ENCODE assay signal across 30 cellular contexts in the genomic region with DNA sequence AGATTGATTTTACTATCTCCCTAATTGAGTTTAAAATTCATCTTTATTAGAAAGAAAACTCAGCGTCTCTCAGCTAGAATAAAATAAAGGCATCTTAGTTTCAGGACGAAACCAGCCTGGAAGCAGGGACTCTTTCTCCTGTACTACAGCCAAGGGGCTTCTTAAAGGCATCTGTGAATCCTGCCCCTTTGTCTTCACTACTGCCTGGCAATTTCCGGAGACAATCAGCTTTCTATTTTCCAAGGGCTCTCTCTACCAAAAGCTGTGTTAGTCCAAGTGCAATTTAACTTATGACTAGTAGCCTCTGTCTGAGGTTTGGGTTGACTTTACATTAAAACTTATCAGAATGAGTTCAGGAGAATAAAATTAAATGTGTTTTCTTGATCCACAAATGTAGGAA.
DNase-seq lines count a peak whose midpoint lies in the region; ATAC-seq and TF ChIP-seq lines count a peak whose summit lies in the region.
"Had no signal": no experiment of that assay in that cellular context is flagged by ENCODE, and none has a peak within 500 bp of the region (broad histone marks: within the 10 kb centered on the region; RNA-seq: fewer than 3 reads in every experiment).

No MANE protein-coding gene starts in this region.

- 4% methylated on average over 3 of the region's 3 CpGs for WGBS in SK-N-SH (ENCODE audit: low lambda C conversion rate)

- no peak overlapping the region for H3K4me2 ChIP-seq in SK-N-SH

- POLR2A ChIA-PET in SK-N-SH (lab: Yijun Ruan, JAX) = no interaction called here

- no peak for TF ChIP-seq RAD21 in SK-N-SH (IDR thresholded peaks at IDR 0.05; ENCODE audit: low read length)

- CTCF ChIA-PET in SK-N-SH (lab: Yijun Ruan, JAX) = interaction anchor here (0.6 to 2.5 kb wide), 4 partner anchors 12 to 43 kb away, joined by 3 to 8 read pairs (median 5); no protein-coding TSS in a partner anchor

- no peak for TF ChIP-seq EP300 in SK-N-SH (IDR thresholded peaks at IDR 0.05; ENCODE audit: borderline replicate concordance in 1 of 2, low read depth in 1 of 2, low read length in 1 of 2)

- TF ChIP-seq CTCF in SK-N-SH (IDR thresholded peaks at IDR 0.05) = no peak

- no peak overlapping the region for H3K4me3 ChIP-seq in SK-N-SH (ENCODE audit: low read depth in 2 of 2, low read length in 1 of 2)
- H3K4me3 ChIP-seq: heart right ventricle, skin epidermis, thyroid gland had no signal

- DNase-seq in SK-N-SH (no peak), astrocyte of the hippocampus (ENCODE audit: low read depth, low spot score) (peak; percentile 2), medulla oblongata (ENCODE audit: extremely low spot score) (peak; percentile 46), MV-4-11 (lab: John Stamatoyannopoulos, UW) (no peak), NCI-H1436 treated with DMSO at 0.1 percent for 48 hours (lab: John Stamatoyannopoulos, UW) (no peak), cortex of kidney (lab: John Stamatoyannopoulos, UW) (no peak)
- DNase-seq: activated CD4-positive, alpha-beta T cell treated with anti-CD3 and anti-CD28 coated beads, Interleukin-2, amount 50 U/mL, for 4 hours; activated CD8-positive, alpha-beta memory T cell treated with anti-CD3 and anti-CD28 coated beads, Interleukin-2, amount 50 U/mL, for 4 hours; activated naive CD4-positive, alpha-beta T cell treated with anti-CD3 and anti-CD28 coated beads, Interleukin-2, amount 50 U/mL, for 16 hours; amniotic stem cell; CD4-positive, alpha-beta memory T cell; DMS 273 treated with DMSO at 0.1 percent for 48 hours; foreskin fibroblast; heart right ventricle; KG1; left colon; MM.1S; NCI-H1694 treated with DMSO at 0.1 percent for 48 hours; NCI-H2171 treated with DMSO at 0.1 percent for 48 hours; NCI-H526 treated with DMSO at 0.1 percent for 48 hours; retina; stimulated activated CD8-positive, alpha-beta memory T cell treated with anti-CD3 and anti-CD28 coated beads, Interleukin-4, amount 100 ng/mL, for 48 hours; stimulated activated naive CD8-positive, alpha-beta T cell treated with anti-CD3 and anti-CD28 coated beads, Interleukin-15, amount 100 ng/mL, for 72 hours; T1000; thyroid gland; WERI-Rb-1 had no signal

- H3K9ac ChIP-seq in SK-N-SH = no peak overlapping the region

- no peaks in the 10 kb centered on the region for H3K9me2 ChIP-seq in SK-N-SH

- no peaks in the 10 kb centered on the region for H3K9me3 ChIP-seq in SK-N-SH
- H3K9me3 ChIP-seq: thyroid gland had no signal

- no peaks in the 10 kb centered on the region for H3K79me2 ChIP-seq in SK-N-SH (ENCODE audit: insufficient read depth)

- H3K27ac ChIP-seq in SK-N-SH (ENCODE audit: low read depth in 2 of 2, low read length in 1 of 2) = no peak overlapping the region
- H3K27ac ChIP-seq: heart right ventricle, skin epidermis, thyroid gland, WERI-Rb-1 had no signal

- H3K4me1 ChIP-seq in SK-N-SH (ENCODE audit: control insufficient read depth in 1 of 2, insufficient read depth in 2 of 2, low read depth in 1 of 2, low read length in 1 of 2) = no peaks in the 10 kb centered on the region; a peak in 1 of 4 replicates
- H3K4me1 ChIP-seq: heart right ventricle, thyroid gland had no signal

- H4K20me1 ChIP-seq in SK-N-SH (ENCODE audit: insufficient read depth) = no peaks in the 10 kb centered on the region

- H3K36me3 ChIP-seq in SK-N-SH (replicated peaks in 1 of 2; ENCODE audit: control insufficient read depth in 1 of 2, insufficient read depth in 2 of 2, low read length in 1 of 2) = no peaks in the 10 kb centered on the region
- H3K36me3 ChIP-seq: heart right ventricle, thyroid gland, WERI-Rb-1 had no signal

- no peak for ATAC-seq in SK-N-SH treated with all-trans-retinoic acid at 6 μM for 48 hours
- no peak for ATAC-seq in GM21786 (IDR thresholded peaks at IDR 0.05; ENCODE audit: unreplicated experiment)
- ATAC-seq: esophagus mucosa; heart right ventricle; left colon; stimulated activated naive CD8-positive, alpha-beta T cell treated with anti-CD3 and anti-CD28 coated beads, Interleukin-15, amount 100 ng/mL, for 72 hours had no signal

- 0 out of 2 replicates have a peak overlapping the region, but pooled peaks have one; percentile 46 for H2AFZ ChIP-seq in SK-N-SH (ENCODE audit: low read depth)

- H3K27me3 ChIP-seq in SK-N-SH (ENCODE audit: insufficient read depth) = no peaks in the 10 kb centered on the region; the same call in 1 of the 2 replicates
- H3K27me3 ChIP-seq: heart right ventricle, thyroid gland had no signal

- no peaks in the 10 kb centered on the region for H3F3A ChIP-seq in SK-N-SH (replicated peaks; ENCODE audit: insufficient read depth)

TF ChIP-seq in SK-N-SH, 30 proteins besides CTCF, POLR2A, EP300 and RAD21 (continues in another document):
- TF ChIP-seq, protein P1, sequence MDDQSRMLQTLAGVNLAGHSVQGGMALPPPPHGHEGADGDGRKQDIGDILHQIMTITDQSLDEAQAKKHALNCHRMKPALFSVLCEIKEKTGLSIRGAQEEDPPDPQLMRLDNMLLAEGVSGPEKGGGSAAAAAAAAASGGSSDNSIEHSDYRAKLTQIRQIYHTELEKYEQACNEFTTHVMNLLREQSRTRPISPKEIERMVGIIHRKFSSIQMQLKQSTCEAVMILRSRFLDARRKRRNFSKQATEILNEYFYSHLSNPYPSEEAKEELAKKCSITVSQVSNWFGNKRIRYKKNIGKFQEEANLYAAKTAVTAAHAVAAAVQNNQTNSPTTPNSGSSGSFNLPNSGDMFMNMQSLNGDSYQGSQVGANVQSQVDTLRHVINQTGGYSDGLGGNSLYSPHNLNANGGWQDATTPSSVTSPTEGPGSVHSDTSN (IDR thresholded peaks at IDR 0.05) = no peak
- TF ChIP-seq, protein P2, sequence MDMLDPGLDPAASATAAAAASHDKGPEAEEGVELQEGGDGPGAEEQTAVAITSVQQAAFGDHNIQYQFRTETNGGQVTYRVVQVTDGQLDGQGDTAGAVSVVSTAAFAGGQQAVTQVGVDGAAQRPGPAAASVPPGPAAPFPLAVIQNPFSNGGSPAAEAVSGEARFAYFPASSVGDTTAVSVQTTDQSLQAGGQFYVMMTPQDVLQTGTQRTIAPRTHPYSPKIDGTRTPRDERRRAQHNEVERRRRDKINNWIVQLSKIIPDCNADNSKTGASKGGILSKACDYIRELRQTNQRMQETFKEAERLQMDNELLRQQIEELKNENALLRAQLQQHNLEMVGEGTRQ (IDR thresholded peaks at IDR 0.05; ENCODE audit: borderline replicate concordance, low read depth, low read length) = no peak
- TF ChIP-seq MXI1 (IDR thresholded peaks at IDR 0.05; ENCODE audit: low read depth, low read length) (no peak), FOXJ3 (CRISPR knock-in tag; IDR thresholded peaks at IDR 0.05) (no peak), NRF1 (IDR thresholded peaks at IDR 0.05; ENCODE audit: low read depth, low read length) (no peak), POLR2AphosphoS5 (IDR thresholded peaks at IDR 0.05; ENCODE audit: low read depth, low read length) (no peak), SMC3 (IDR thresholded peaks at IDR 0.05; ENCODE audit: low read depth, low read length) (no peak), RCOR1 (IDR thresholded peaks at IDR 0.05; ENCODE audit: low read length) (no peak)
- TF ChIP-seq, protein P3, sequence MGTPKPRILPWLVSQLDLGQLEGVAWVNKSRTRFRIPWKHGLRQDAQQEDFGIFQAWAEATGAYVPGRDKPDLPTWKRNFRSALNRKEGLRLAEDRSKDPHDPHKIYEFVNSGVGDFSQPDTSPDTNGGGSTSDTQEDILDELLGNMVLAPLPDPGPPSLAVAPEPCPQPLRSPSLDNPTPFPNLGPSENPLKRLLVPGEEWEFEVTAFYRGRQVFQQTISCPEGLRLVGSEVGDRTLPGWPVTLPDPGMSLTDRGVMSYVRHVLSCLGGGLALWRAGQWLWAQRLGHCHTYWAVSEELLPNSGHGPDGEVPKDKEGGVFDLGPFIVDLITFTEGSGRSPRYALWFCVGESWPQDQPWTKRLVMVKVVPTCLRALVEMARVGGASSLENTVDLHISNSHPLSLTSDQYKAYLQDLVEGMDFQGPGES (IDR thresholded peaks at IDR 0.05; ENCODE audit: low read depth, low read length) = no peak

TF ChIP-seq in SK-N-SH treated with all-trans-retinoic acid at 6 μM for 48 hours, 23 proteins besides CTCF, POLR2A, EP300 and RAD21 (continues in another document):
- TF ChIP-seq, protein P4, sequence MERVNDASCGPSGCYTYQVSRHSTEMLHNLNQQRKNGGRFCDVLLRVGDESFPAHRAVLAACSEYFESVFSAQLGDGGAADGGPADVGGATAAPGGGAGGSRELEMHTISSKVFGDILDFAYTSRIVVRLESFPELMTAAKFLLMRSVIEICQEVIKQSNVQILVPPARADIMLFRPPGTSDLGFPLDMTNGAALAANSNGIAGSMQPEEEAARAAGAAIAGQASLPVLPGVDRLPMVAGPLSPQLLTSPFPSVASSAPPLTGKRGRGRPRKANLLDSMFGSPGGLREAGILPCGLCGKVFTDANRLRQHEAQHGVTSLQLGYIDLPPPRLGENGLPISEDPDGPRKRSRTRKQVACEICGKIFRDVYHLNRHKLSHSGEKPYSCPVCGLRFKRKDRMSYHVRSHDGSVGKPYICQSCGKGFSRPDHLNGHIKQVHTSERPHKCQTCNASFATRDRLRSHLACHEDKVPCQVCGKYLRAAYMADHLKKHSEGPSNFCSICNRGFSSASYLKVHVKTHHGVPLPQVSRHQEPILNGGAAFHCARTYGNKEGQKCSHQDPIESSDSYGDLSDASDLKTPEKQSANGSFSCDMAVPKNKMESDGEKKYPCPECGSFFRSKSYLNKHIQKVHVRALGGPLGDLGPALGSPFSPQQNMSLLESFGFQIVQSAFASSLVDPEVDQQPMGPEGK (CRISPR knock-in tag; IDR thresholded peaks at IDR 0.05; ENCODE audit: borderline replicate concordance) = no peak
- TF ChIP-seq ESRRG (CRISPR knock-in tag; IDR thresholded peaks at IDR 0.05) (no peak), SNAI2 (CRISPR knock-in tag; IDR thresholded peaks at IDR 0.05) (no peak), ARNTL (CRISPR knock-in tag; IDR thresholded peaks at IDR 0.05; ENCODE audit: borderline replicate concordance, low read depth) (no peak), RARB (CRISPR knock-in tag; IDR thresholded peaks at IDR 0.05) (no peak), CSDC2 (CRISPR knock-in tag; IDR thresholded peaks at IDR 0.05) (no peak)
- TF ChIP-seq, protein P5, sequence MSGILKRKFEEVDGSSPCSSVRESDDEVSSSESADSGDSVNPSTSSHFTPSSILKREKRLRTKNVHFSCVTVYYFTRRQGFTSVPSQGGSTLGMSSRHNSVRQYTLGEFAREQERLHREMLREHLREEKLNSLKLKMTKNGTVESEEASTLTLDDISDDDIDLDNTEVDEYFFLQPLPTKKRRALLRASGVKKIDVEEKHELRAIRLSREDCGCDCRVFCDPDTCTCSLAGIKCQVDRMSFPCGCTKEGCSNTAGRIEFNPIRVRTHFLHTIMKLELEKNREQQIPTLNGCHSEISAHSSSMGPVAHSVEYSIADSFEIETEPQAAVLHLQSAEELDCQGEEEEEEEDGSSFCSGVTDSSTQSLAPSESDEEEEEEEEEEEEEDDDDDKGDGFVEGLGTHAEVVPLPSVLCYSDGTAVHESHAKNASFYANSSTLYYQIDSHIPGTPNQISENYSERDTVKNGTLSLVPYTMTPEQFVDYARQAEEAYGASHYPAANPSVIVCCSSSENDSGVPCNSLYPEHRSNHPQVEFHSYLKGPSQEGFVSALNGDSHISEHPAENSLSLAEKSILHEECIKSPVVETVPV (CRISPR knock-in tag; IDR thresholded peaks at IDR 0.05) = no peak

Comparison
In these comparisons a context has a peak if more than half of its experiments do, and no peak if none do; other contexts are left out.
1. DNase-seq: peak in astrocyte of the hippocampus (single experiment) and medulla oblongata (single experiment); none in SK-N-SH (single experiment), MV-4-11 (single experiment), NCI-H1436 treated with DMSO at 0.1 percent for 48 hours (single experiment) and cortex of kidney (single experiment).